In the genomic region with DNA sequence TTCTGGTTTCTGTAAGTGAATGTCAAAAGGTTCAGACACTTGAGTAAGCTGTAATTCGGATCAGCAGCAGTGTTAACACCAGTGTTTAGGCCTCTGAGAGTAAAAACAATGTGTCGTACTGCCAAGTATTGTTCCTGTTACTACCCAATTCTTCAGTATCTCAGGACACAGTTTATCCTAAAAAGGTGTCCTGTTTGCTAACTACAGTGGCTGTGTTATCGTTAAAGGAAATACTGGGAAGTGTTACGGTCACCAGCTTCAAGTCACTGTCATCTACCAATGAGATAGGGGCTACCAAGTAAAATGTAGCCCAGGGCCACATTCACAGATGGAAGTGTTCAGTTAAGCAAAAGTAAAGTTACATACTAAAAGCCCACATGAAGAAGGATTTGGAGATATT, we compare ENCODE assay signal across 15 cellular contexts. TPM values are rescaled to one million over a fixed set of nuclear protein-coding genes. Genes with fewer than 3 reads are reported as not detected.
DNase-seq lines count a peak whose midpoint lies in the region; ATAC-seq and FAIRE-seq lines count a peak whose summit lies in the region.
"Had no signal": no experiment of that assay in that cellular context is flagged by ENCODE, and none has a peak within 500 bp of the region (broad histone marks: within the 10 kb centered on the region; RNA-seq: fewer than 3 reads in every experiment).

No MANE protein-coding gene starts in this region.

- H3K9me3 Mint-ChIP-seq in T-helper 2 cell treated with Interferon-gamma antibody and Interleukin-4, amounts not matched to agents 5 μg/mL and 100 μg/mL, for 36 hours, result no peaks in the 10 kb centered on the region
- no peaks in the 10 kb centered on the region for H3K9me3 Mint-ChIP-seq in activated T-helper 17 cell treated with anti-CD3 and anti-CD28 coated beads, Interleukin-2, amount 50 U/mL, for 72 hours
- no peaks in the 10 kb centered on the region for H3K9me3 Mint-ChIP-seq in naive thymus-derived CD4-positive, alpha-beta T cell

- no peaks in the 10 kb centered on the region for H3K9me2 ChIP-seq in Karpas-422 (replicated peaks; ENCODE audit: insufficient read depth, low read length)

- peaks cover 19% of the 10 kb centered on the region for H3K79me2 ChIP-seq in Karpas-422 (ENCODE audit: low read length)

- DNase-seq in T-helper 2 cell treated with Interferon-gamma antibody and Interleukin-4, amounts not matched to agents 5 μg/mL and 100 μg/mL, for 36 hours (ENCODE audit: low spot score), result no peak
- no peak for DNase-seq in T-helper 2 cell
- no peak for DNase-seq in Karpas-422
- no peak for DNase-seq in naive thymus-derived CD4-positive, alpha-beta T cell
- no peak for DNase-seq in Ammon's horn (ENCODE audit: low spot score)
- DNase-seq in RCC 7860 (ENCODE audit: low spot score), result no peak
- DNase-seq: colonic mucosa, MG63, NCI-H2081, posterior cingulate gyrus had no signal

- H3K27ac Mint-ChIP-seq in T-helper 2 cell treated with Interferon-gamma antibody and Interleukin-4, amounts not matched to agents 5 μg/mL and 100 μg/mL, for 36 hours, result peak overlapping the region; percentile 97
- peak overlapping the region; percentile 97 for H3K27ac Mint-ChIP-seq in activated T-helper 17 cell treated with anti-CD3 and anti-CD28 coated beads, Interleukin-2, amount 50 U/mL, for 72 hours
- H3K27ac Mint-ChIP-seq in naive thymus-derived CD4-positive, alpha-beta T cell, result peak overlapping the region; percentile 93 to 99 (median 99)

- no peak for FAIRE-seq in RCC 7860 (lab: Jason Lieb, UNC)

- no peak for ATAC-seq in activated T-helper 17 cell treated with anti-CD3 and anti-CD28 coated beads, Interleukin-2, amount 50 U/mL, for 72 hours (replicated peaks)
- no peak for ATAC-seq in naive thymus-derived CD4-positive, alpha-beta T cell
- no peak for ATAC-seq in GM18861 (IDR thresholded peaks at IDR 0.05; ENCODE audit: unreplicated experiment)

- H3K36me3 ChIP-seq in Karpas-422 (ENCODE audit: insufficient read depth, low read length), result peaks cover 20% of the 10 kb centered on the region; the same call in 1 of the 2 replicates
- H3K36me3 ChIP-seq in naive thymus-derived CD4-positive, alpha-beta T cell (ENCODE audit: control insufficient read depth in 2 of 3, insufficient read depth in 3 of 3, low read length in 3 of 3), result peaks cover 0 to 14% (median 5%) of the 10 kb centered on the region in 3 experiments
- H3K36me3 ChIP-seq: colonic mucosa had no signal

- no peak overlapping the region for H3K4me3 Mint-ChIP-seq in T-helper 2 cell treated with Interferon-gamma antibody and Interleukin-4, amounts not matched to agents 5 μg/mL and 100 μg/mL, for 36 hours
- peak overlapping the region; percentile 92 for H3K4me3 Mint-ChIP-seq in activated T-helper 17 cell treated with anti-CD3 and anti-CD28 coated beads, Interleukin-2, amount 50 U/mL, for 72 hours
- peak overlapping the region in 9 of 10 donors; percentile 38 to 98 (median 93) for H3K4me3 Mint-ChIP-seq in naive thymus-derived CD4-positive, alpha-beta T cell

- no peak overlapping the region for H3K9ac ChIP-seq in Karpas-422 (ENCODE audit: low read length)

- no peaks in the 10 kb centered on the region for H3K9me3 ChIP-seq in Karpas-422 (ENCODE audit: low read length)
- no peaks in the 10 kb centered on the region for H3K9me3 ChIP-seq in naive thymus-derived CD4-positive, alpha-beta T cell (ENCODE audit: control insufficient read depth in 2 of 3, low read length in 3 of 3)
- H3K9me3 ChIP-seq: colonic mucosa, HAP-1, MG63, SJSA1 had no signal

- H3K27me3 Mint-ChIP-seq in T-helper 2 cell treated with Interferon-gamma antibody and Interleukin-4, amounts not matched to agents 5 μg/mL and 100 μg/mL, for 36 hours (ENCODE audit: low read depth), result no peaks in the 10 kb centered on the region
- no peaks in the 10 kb centered on the region for H3K27me3 Mint-ChIP-seq in activated T-helper 17 cell treated with anti-CD3 and anti-CD28 coated beads, Interleukin-2, amount 50 U/mL, for 72 hours
- no peaks in the 10 kb centered on the region for H3K27me3 Mint-ChIP-seq in naive thymus-derived CD4-positive, alpha-beta T cell

- peaks cover 39% of the 10 kb centered on the region for H3K36me3 Mint-ChIP-seq in T-helper 2 cell treated with Interferon-gamma antibody and Interleukin-4, amounts not matched to agents 5 μg/mL and 100 μg/mL, for 36 hours (ENCODE audit: low read depth)
- H3K36me3 Mint-ChIP-seq in activated T-helper 17 cell treated with anti-CD3 and anti-CD28 coated beads, Interleukin-2, amount 50 U/mL, for 72 hours (ENCODE audit: low read depth), result peaks cover 75% of the 10 kb centered on the region
- H3K36me3 Mint-ChIP-seq in naive thymus-derived CD4-positive, alpha-beta T cell, result peaks cover 3 to 24% (median 12%) of the 10 kb centered on the region in 5 donors

- no peaks in the 10 kb centered on the region; the same call in 1 of the 2 replicates for H4K20me1 ChIP-seq in Karpas-422 (ENCODE audit: insufficient read depth, low read depth, low read length)

- CTCF ChIA-PET in naive thymus-derived CD4-positive, alpha-beta T cell (lab: Charles Lee), result interaction anchor here (0.7 kb wide), 1 partner anchor 11 kb away, joined by 3 read pairs; no protein-coding TSS in a partner anchor

- H2AFZ ChIP-seq in Karpas-422 (ENCODE audit: low read length), result no peak overlapping the region

- H3K4me3 ChIP-seq in Karpas-422 (ENCODE audit: low read length), result no peak overlapping the region
- peak overlapping the region; percentile 22 for H3K4me3 ChIP-seq in naive thymus-derived CD4-positive, alpha-beta T cell (ENCODE audit: low read length)
- H3K4me3 ChIP-seq: colonic mucosa, HAP-1, lung, MG63, SJSA1 had no signal

- intact Hi-C loops in naive thymus-derived CD4-positive, alpha-beta T cell (cut with micrococcal nuclease), result no loop called here

- H3K27me3 ChIP-seq in Karpas-422 (ENCODE audit: low read length), result no peaks in the 10 kb centered on the region
- H3K27me3 ChIP-seq in naive thymus-derived CD4-positive, alpha-beta T cell (ENCODE audit: control insufficient read depth in 2 of 2, insufficient read depth in 2 of 2, low read length in 2 of 2), result no peaks in the 10 kb centered on the region
- H3K27me3 ChIP-seq: colonic mucosa, MG63, SJSA1 had no signal

- POLR2A ChIA-PET in naive thymus-derived CD4-positive, alpha-beta T cell (lab: Charles Lee), result interaction anchor here (0.6 to 2.1 kb wide), 8 partner anchors 8 to 286 kb away, joined by 3 to 8 read pairs (median 5); partner anchors contain the start of gene CDC16

- no peak overlapping the region for H3K4me2 ChIP-seq in Karpas-422 (ENCODE audit: low read depth, low read length, poor library complexity, severe bottlenecking)

- peaks cover 31% of the 10 kb centered on the region for H3K4me1 Mint-ChIP-seq in T-helper 2 cell treated with Interferon-gamma antibody and Interleukin-4, amounts not matched to agents 5 μg/mL and 100 μg/mL, for 36 hours (ENCODE audit: low read depth)
- peaks cover 35% of the 10 kb centered on the region for H3K4me1 Mint-ChIP-seq in activated T-helper 17 cell treated with anti-CD3 and anti-CD28 coated beads, Interleukin-2, amount 50 U/mL, for 72 hours
- peaks cover 31 to 41% (median 35%) of the 10 kb centered on the region in 7 donors for H3K4me1 Mint-ChIP-seq in naive thymus-derived CD4-positive, alpha-beta T cell

- H3K4me1 ChIP-seq in Karpas-422 (ENCODE audit: low read length), result peaks cover 30% of the 10 kb centered on the region
- peaks cover 29% of the 10 kb centered on the region in 2 donors for H3K4me1 ChIP-seq in naive thymus-derived CD4-positive, alpha-beta T cell (ENCODE audit: control insufficient read depth in 2 of 2, insufficient read depth in 2 of 2, low read length in 2 of 2)

- peak overlapping the region; percentile 93 for H3K27ac ChIP-seq in Karpas-422 (ENCODE audit: low read length)
- H3K27ac ChIP-seq in naive thymus-derived CD4-positive, alpha-beta T cell (ENCODE audit: low read depth, low read length), result peak overlapping the region; percentile 94
- H3K27ac ChIP-seq: colonic mucosa, SJSA1 had no signal

RNA-seq across cellular contexts. Expression of gene UPF3A, which starts 2.3 kb away (rescaled TPM):
- total RNA-seq in Karpas-422 (2014; rRNA removed; shearing (Covaris generic); ENCODE audit: low replicate concordance), result 35.8 and 41.1 TPM in 2 replicates
- total RNA-seq in activated T-helper 17 cell treated with anti-CD3 and anti-CD28 coated beads, Interleukin-2, amount 50 U/mL, for 72 hours, result 10 to 100 TPM; 45.7 to 60.4 TPM
- 10 to 100 TPM; 30.1 to 88.7 (median 62.9) TPM for total RNA-seq in naive thymus-derived CD4-positive, alpha-beta T cell
- 10 to 100 TPM; 12.3 to 24.4 TPM for polyA plus RNA-seq in naive thymus-derived CD4-positive, alpha-beta T cell

RNA-seq across cellular contexts. Expression of gene CHAMP1, which starts 35.2 kb away (rescaled TPM):
- 22.5 and 35.2 TPM in 2 replicates for total RNA-seq in Karpas-422 (2014; rRNA removed; shearing (Covaris generic); ENCODE audit: low replicate concordance)
- 10 to 100 TPM; 26.6 to 34.6 TPM for total RNA-seq in activated T-helper 17 cell treated with anti-CD3 and anti-CD28 coated beads, Interleukin-2, amount 50 U/mL, for 72 hours
- total RNA-seq in naive thymus-derived CD4-positive, alpha-beta T cell, result 10 to 100 TPM in 4 of 5 experiments, 1 to 10 TPM in 1; 9.1 to 31.3 (median 24.0) TPM
- polyA plus RNA-seq in naive thymus-derived CD4-positive, alpha-beta T cell, result 10 to 100 TPM in 1 of 2 donors, 1 to 10 TPM in 1; 9.8 to 13.3 TPM

RNA-seq across cellular contexts. Expression of gene CDC16, which starts 44.4 kb away (rescaled TPM):
- 41.9 and 57.1 TPM in 2 replicates for total RNA-seq in Karpas-422 (2014; rRNA removed; shearing (Covaris generic); ENCODE audit: low replicate concordance)
- 100 to 1,000 TPM in 1 of 2 donors, 10 to 100 TPM in 1; 61.9 to 100 TPM for total RNA-seq in activated T-helper 17 cell treated with anti-CD3 and anti-CD28 coated beads, Interleukin-2, amount 50 U/mL, for 72 hours
- 100 to 1,000 TPM in 2 of 5 experiments, 10 to 100 TPM in 3; 66.0 to 108 (median 88.7) TPM for total RNA-seq in naive thymus-derived CD4-positive, alpha-beta T cell
- polyA plus RNA-seq in naive thymus-derived CD4-positive, alpha-beta T cell, result 10 to 100 TPM; 20.1 to 20.9 TPM
